9 cellular contexts compared by ENCODE assay signal in the genomic region with DNA sequence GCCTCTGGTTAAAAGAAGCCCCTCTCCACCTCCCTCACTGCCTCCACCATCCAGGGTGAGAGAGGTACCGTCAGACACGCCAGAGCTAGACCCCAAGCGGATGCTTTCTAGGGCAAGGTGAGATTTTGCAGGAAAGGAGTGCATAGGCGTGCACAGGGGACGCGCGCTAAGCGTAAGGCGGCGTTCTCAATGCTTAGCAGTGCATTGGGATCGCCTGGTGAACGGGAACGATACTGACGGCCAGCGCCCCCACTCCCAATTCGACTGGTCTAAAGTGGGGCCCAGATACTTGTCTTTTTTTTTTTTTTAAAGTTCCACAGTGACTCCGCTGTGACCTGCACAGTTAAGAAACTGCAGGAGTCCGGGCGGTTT. TPM values are rescaled to one million over a fixed set of nuclear protein-coding genes. Genes with fewer than 3 reads are reported as not detected.
A peak's percentile ranks its signal among the peaks of the same experiment; 100 is the strongest.
DNase-seq lines count a peak whose midpoint lies in the region; ATAC-seq, FAIRE-seq and TF ChIP-seq lines count a peak whose summit lies in the region.
"Had no signal": no experiment of that assay in that cellular context is flagged by ENCODE, and none has a peak within 500 bp of the region (broad histone marks: within the 10 kb centered on the region; RNA-seq: fewer than 3 reads in every experiment).

No MANE protein-coding gene starts in this region.

- no peaks in the 10 kb centered on the region for H3K36me3 ChIP-seq in endothelial cell of umbilical vein (ENCODE audit: control insufficient read depth in 2 of 2, extremely low read depth in 1 of 2, insufficient read depth in 2 of 2, low read length in 2 of 2)

- no peaks in the 10 kb centered on the region for H3K9me1 ChIP-seq in endothelial cell of umbilical vein (replicated peaks; ENCODE audit: control insufficient read depth, extremely low read depth, insufficient read depth, low read length)

- intact Hi-C loops in natural killer cell (cut with micrococcal nuclease) (no loop called here), endothelial cell of umbilical vein (cut with micrococcal nuclease) (loop anchor here (2.0 kb wide), 1 partner anchor 248 kb away; no protein-coding TSS in a partner anchor)

- H3K4me3 Mint-ChIP-seq in natural killer cell, result peak overlapping the region; percentile 49
- H3K4me3 Mint-ChIP-seq in natural killer cell treated with Interleukin-12 subunit alpha and Interleukin-12 subunit beta and Interleukin-15 and Interleukin-18, amount 100 ng/mL, for 72 hours, result no peak overlapping the region
- peak overlapping the region; percentile 7 to 75 (median 52) for H3K4me3 Mint-ChIP-seq in naive thymus-derived CD8-positive, alpha-beta T cell
- H3K4me3 Mint-ChIP-seq: T-helper 1 cell treated with Interleukin-12 subunit alpha and Interleukin-12 subunit beta and Interleukin-4 antibody, amounts not matched to agents 30 μg/mL and 1 μg/mL, for 36 hours had no signal

- H3K4me3 ChIP-seq in endothelial cell of umbilical vein (replicated peaks in 1 of 3; ENCODE audit: insufficient read depth in 1 of 3, low read depth in 1 of 3, low read length in 3 of 3), result peak overlapping the region in 1 of 3 experiments; percentile 29

- BruUV-seq in endothelial cell of umbilical vein (replicated peaks; lab: Mats Ljungman, UMichigan), result no TSS peak

- ATAC-seq in natural killer cell, result peak in 1 of 3 donors; percentile 21
- ATAC-seq in natural killer cell treated with Interleukin-12 subunit alpha and Interleukin-12 subunit beta and Interleukin-15 and Interleukin-18, amount 100 ng/mL, for 72 hours, result no peak
- peak; percentile 23 to 39 for ATAC-seq in naive thymus-derived CD8-positive, alpha-beta T cell

- TF ChIP-seq POLR2A in endothelial cell of umbilical vein (IDR thresholded peaks at IDR 0.05; ENCODE audit: low read depth, low read length), result no peak

- H3K27me3 ChIP-seq in endothelial cell of umbilical vein (ENCODE audit: control insufficient read depth in 2 of 2, insufficient read depth in 2 of 2, low read length in 2 of 2), result peaks cover 0 to 2% of the 10 kb centered on the region in 2 experiments

- no peaks in the 10 kb centered on the region for H3K9me3 ChIP-seq in endothelial cell of umbilical vein (replicated peaks; ENCODE audit: control insufficient read depth, insufficient read depth, low read length)

- POLR2A ChIA-PET in endothelial cell of umbilical vein (lab: Charles Lee), result no interaction called here
- POLR2A ChIA-PET in naive thymus-derived CD8-positive, alpha-beta T cell (lab: Charles Lee), result interaction anchor here (0.7 kb wide), 1 partner anchor 441 kb away, joined by 3 read pairs; no protein-coding TSS in a partner anchor

- H3K79me2 ChIP-seq in endothelial cell of umbilical vein (ENCODE audit: control insufficient read depth, insufficient read depth, low read length), result no peaks in the 10 kb centered on the region

- no peaks in the 10 kb centered on the region for H3K36me3 Mint-ChIP-seq in natural killer cell
- H3K36me3 Mint-ChIP-seq in natural killer cell treated with Interleukin-12 subunit alpha and Interleukin-12 subunit beta and Interleukin-15 and Interleukin-18, amount 100 ng/mL, for 72 hours, result no peaks in the 10 kb centered on the region
- H3K36me3 Mint-ChIP-seq in naive thymus-derived CD8-positive, alpha-beta T cell, result no peaks in the 10 kb centered on the region

- H3K4me1 ChIP-seq in endothelial cell of umbilical vein (ENCODE audit: control insufficient read depth, extremely low read depth, insufficient read depth, low read length), result peaks cover 3% of the 10 kb centered on the region

- H3K27ac Mint-ChIP-seq in natural killer cell, result no peak overlapping the region
- H3K27ac Mint-ChIP-seq in natural killer cell treated with Interleukin-12 subunit alpha and Interleukin-12 subunit beta and Interleukin-15 and Interleukin-18, amount 100 ng/mL, for 72 hours, result no peak overlapping the region
- peak overlapping the region in 1 of 10 donors; percentile 47 for H3K27ac Mint-ChIP-seq in naive thymus-derived CD8-positive, alpha-beta T cell
- H3K27ac Mint-ChIP-seq: T-helper 1 cell treated with Interleukin-12 subunit alpha and Interleukin-12 subunit beta and Interleukin-4 antibody, amounts not matched to agents 30 μg/mL and 1 μg/mL, for 36 hours had no signal

- H4K20me1 ChIP-seq in endothelial cell of umbilical vein (replicated peaks; ENCODE audit: control insufficient read depth, extremely low read depth, insufficient read depth, low read length), result no peaks in the 10 kb centered on the region

- FAIRE-seq in endothelial cell of umbilical vein (lab: Jason Lieb, UNC), result peak; percentile 18
- no peak for FAIRE-seq in frontal cortex (lab: Jason Lieb, UNC)

- TF ChIP-seq CTCF in natural killer cell (IDR thresholded peaks at IDR 0.05), result no peak
- no peak for TF ChIP-seq CTCF in endothelial cell of umbilical vein (IDR thresholded peaks at IDR 0.05; ENCODE audit: extremely low read depth in 1 of 2, insufficient read depth in 1 of 2, low read depth in 1 of 2, low read length in 2 of 2)

- no peaks in the 10 kb centered on the region for H3K9me3 Mint-ChIP-seq in natural killer cell
- H3K9me3 Mint-ChIP-seq in natural killer cell treated with Interleukin-12 subunit alpha and Interleukin-12 subunit beta and Interleukin-15 and Interleukin-18, amount 100 ng/mL, for 72 hours, result no peaks in the 10 kb centered on the region
- no peaks in the 10 kb centered on the region for H3K9me3 Mint-ChIP-seq in naive thymus-derived CD8-positive, alpha-beta T cell

- H3K27me3 Mint-ChIP-seq in natural killer cell (ENCODE audit: low read depth in 2 of 2), result peaks cover 0 to 2% of the 10 kb centered on the region in 2 donors
- H3K27me3 Mint-ChIP-seq in natural killer cell treated with Interleukin-12 subunit alpha and Interleukin-12 subunit beta and Interleukin-15 and Interleukin-18, amount 100 ng/mL, for 72 hours, result peaks cover 0 to 3% of the 10 kb centered on the region in 2 donors
- H3K27me3 Mint-ChIP-seq in naive thymus-derived CD8-positive, alpha-beta T cell, result peaks cover 0 to 2% (median 0%) of the 10 kb centered on the region in 5 donors

- dilution Hi-C loops in endothelial cell of umbilical vein (cut with MboI; ENCODE audit: extremely low pct_ligation_motif_present, low sequenced_read_pairs), result no loop called here

- peak overlapping the region; percentile 32 for H3K4me2 ChIP-seq in endothelial cell of umbilical vein (ENCODE audit: insufficient read depth, low read length)

- peak overlapping the region; percentile 72 for H2AFZ ChIP-seq in endothelial cell of umbilical vein (ENCODE audit: low read depth, low read length)

- CTCF ChIA-PET in endothelial cell of umbilical vein (lab: Charles Lee), result interaction anchor here (0.6 to 3.0 kb wide), 25 partner anchors 7 to 464 kb away, joined by 3 to 30 read pairs (median 3); partner anchors contain the start of gene ADCY9

- DNase-seq in natural killer cell (no peak), endothelial cell of umbilical vein (ENCODE audit: low read depth, low spot score) (no peak), frontal cortex (ENCODE audit: low spot score in 2 of 2) (no peak), NOMO-1 (lab: John Stamatoyannopoulos, UW; ENCODE audit: unreplicated experiment in 2 of 2) (no peak), NCI-H1417 (lab: John Stamatoyannopoulos, UW) (no peak), COLO668 (lab: John Stamatoyannopoulos, UW; ENCODE audit: unreplicated experiment) (no peak)
- DNase-seq in natural killer cell treated with Interleukin-12 subunit alpha and Interleukin-12 subunit beta and Interleukin-15 and Interleukin-18, amount 100 ng/mL, for 72 hours (ENCODE audit: low spot score), result no peak
- peak in 2 of 10 donors; percentile 9 to 18 for DNase-seq in naive thymus-derived CD8-positive, alpha-beta T cell

- no peak overlapping the region for H3K27ac ChIP-seq in endothelial cell of umbilical vein (ENCODE audit: insufficient read depth, low read depth, low read length)

- peaks cover 0 to 4% of the 10 kb centered on the region in 2 donors for H3K4me1 Mint-ChIP-seq in natural killer cell
- no peaks in the 10 kb centered on the region for H3K4me1 Mint-ChIP-seq in natural killer cell treated with Interleukin-12 subunit alpha and Interleukin-12 subunit beta and Interleukin-15 and Interleukin-18, amount 100 ng/mL, for 72 hours (ENCODE audit: low read depth in 2 of 2)
- peaks cover 0 to 3% (median 1%) of the 10 kb centered on the region in 4 donors for H3K4me1 Mint-ChIP-seq in naive thymus-derived CD8-positive, alpha-beta T cell

- no peak overlapping the region for H3K9ac ChIP-seq in endothelial cell of umbilical vein (replicated peaks; ENCODE audit: extremely low read depth, insufficient read depth, low read length)

TF ChIP-seq in endothelial cell of umbilical vein, 7 proteins besides CTCF, POLR2A, EP300 and RAD21:
- TF ChIP-seq MYC (IDR thresholded peaks at IDR 0.05; ENCODE audit: low read depth, low read length) (no peak), POLR2AphosphoS5 (IDR thresholded peaks at IDR 0.05; ENCODE audit: insufficient read depth, low read depth, low read length) (no peak), EZH2 (IDR thresholded peaks at IDR 0.05; ENCODE audit: borderline replicate concordance, low read depth, low read length, severe bottlenecking) (no peak), MAX (IDR thresholded peaks at IDR 0.05; ENCODE audit: insufficient read depth, insufficient read length) (no peak), FOS (IDR thresholded peaks at IDR 0.05; ENCODE audit: borderline replicate concordance, insufficient read depth, low read length) (no peak)
TF ChIP-seq in endothelial cell of umbilical vein: peak in this region for 0.

RNA-seq across cellular contexts. Expression of gene CREBBP, which starts 57.9 kb away (rescaled TPM):
- total RNA-seq in natural killer cell (100 to 1,000 TPM; 197 to 234 (median 224) TPM), endothelial cell of umbilical vein (71.4 and 72.7 TPM in 2 replicates), frontal cortex (37.5 TPM)
- total RNA-seq in natural killer cell treated with Interleukin-12 subunit alpha and Interleukin-12 subunit beta and Interleukin-15 and Interleukin-18, amount 100 ng/mL, for 72 hours, result 10 to 100 TPM; 76.2 to 90.3 TPM
- 10.2 and 13.8 TPM in 2 replicates for polyA plus RNA-seq in endothelial cell of umbilical vein
- 10.3 and 11.4 TPM in 2 replicates for polyA plus RNA-seq in endothelial cell of umbilical vein (2011; cell fraction: cytosol; rRNA removed)
- polyA plus RNA-seq in endothelial cell of umbilical vein (2011; cell fraction: nucleus; rRNA removed), result 41.9 and 42.7 TPM in 2 replicates
- polyA plus RNA-seq in endothelial cell of umbilical vein (2012), result 24.6 and 28.1 TPM in 2 replicates
- polyA minus RNA-seq in endothelial cell of umbilical vein, result 47.2 and 61.8 TPM in 2 replicates
- 25.8 TPM for polyA minus RNA-seq in endothelial cell of umbilical vein (2011; cell fraction: cytosol; rRNA and poly(A)+ RNA removed)
- 95.4 and 122 TPM in 2 replicates for polyA minus RNA-seq in endothelial cell of umbilical vein (2011; cell fraction: nucleus; rRNA and poly(A)+ RNA removed)
- total RNA-seq in naive thymus-derived CD8-positive, alpha-beta T cell, result 100 to 1,000 TPM; 153 to 167 TPM
- 10 to 100 TPM in 1 of 3 donors, 1 to 10 TPM in 2; 2.9 to 12.0 (median 6.4) TPM for polyA plus RNA-seq in naive thymus-derived CD8-positive, alpha-beta T cell

Comparison
In these comparisons a context has a peak if more than half of its experiments do, and no peak if none do; other contexts are left out.
1. ATAC-seq: peak in naive thymus-derived CD8-positive, alpha-beta T cell (2 of 2); none in natural killer cell treated with Interleukin-12 subunit alpha and Interleukin-12 subunit beta and Interleukin-15 and Interleukin-18, amount 100 ng/mL, for 72 hours (0 of 2).